Comparison of ENCODE assay signal across 10 cellular contexts in genomic region chr22:43228330-43228729, GRCh38. TPM values are rescaled to one million over a fixed set of nuclear protein-coding genes. Genes with fewer than 3 reads are reported as not detected.
DNase-seq lines count a peak whose midpoint lies in the region; ATAC-seq, FAIRE-seq and TF ChIP-seq lines count a peak whose summit lies in the region.
"Had no signal": no experiment of that assay in that cellular context is flagged by ENCODE, and none has a peak within 500 bp of the region (broad histone marks: within the 10 kb centered on the region; RNA-seq: fewer than 3 reads in every experiment).

No MANE protein-coding gene starts in this region.

- H3K4me3 Mint-ChIP-seq in CD4-positive, alpha-beta memory T cell: no peak overlapping the region
- H3K4me3 Mint-ChIP-seq: IgD-negative memory B cell had no signal

- no peak overlapping the region for H3K4me3 ChIP-seq in CD4-positive, alpha-beta memory T cell (ENCODE audit: low read length in 2 of 2)
- H3K4me3 ChIP-seq: dorsolateral prefrontal cortex had no signal

- FAIRE-seq in D721Med (lab: Jason Lieb, UNC): no peak

- H3K27me3 Mint-ChIP-seq in CD4-positive, alpha-beta memory T cell: peaks cover 3 to 10% of the 10 kb centered on the region in 2 donors

- TF ChIP-seq CTCF in D721Med (IDR thresholded peaks at IDR 0.05; ENCODE audit: insufficient read depth, missing control alignments): peak; percentile 48

- H3K27me3 ChIP-seq in CD4-positive, alpha-beta memory T cell (ENCODE audit: insufficient read depth, low read length): no peaks in the 10 kb centered on the region
- H3K27me3 ChIP-seq: dorsolateral prefrontal cortex had no signal

- no peak overlapping the region for H3K27ac ChIP-seq in CD4-positive, alpha-beta memory T cell (ENCODE audit: low read depth, low read length)
- H3K27ac ChIP-seq: dorsolateral prefrontal cortex had no signal

- intact Hi-C loops in posterior vena cava (cut with DNase I): no loop called here
- intact Hi-C loops in CD4-positive, alpha-beta memory T cell (cut with micrococcal nuclease): no loop called here

- H3K4me1 ChIP-seq in CD4-positive, alpha-beta memory T cell (ENCODE audit: insufficient read depth, low read length): no peaks in the 10 kb centered on the region

- CTCF ChIA-PET in HEK293T (lab: Yijun Ruan, JAX): interaction anchor here (0.6 to 3.7 kb wide), 12 partner anchors 9 to 167 kb away, joined by 3 to 15 read pairs (median 4); no protein-coding TSS in a partner anchor
- CTCF ChIA-PET in CD4-positive, alpha-beta memory T cell (lab: Charles Lee; ENCODE audit: partially characterized antibody): interaction anchor here (1.2 to 1.6 kb wide), 4 partner anchors 12 to 158 kb away, joined by 4 to 10 read pairs (median 6); no protein-coding TSS in a partner anchor

- ATAC-seq in GM21737 (IDR thresholded peaks at IDR 0.05; ENCODE audit: unreplicated experiment) (no peak), HG03521 (IDR thresholded peaks at IDR 0.05; ENCODE audit: unreplicated experiment) (no peak)

- peak overlapping the region in 2 of 7 donors; percentile 3 to 62 for H3K27ac Mint-ChIP-seq in CD4-positive, alpha-beta memory T cell
- H3K27ac Mint-ChIP-seq: IgD-negative memory B cell had no signal

- H3K36me3 Mint-ChIP-seq in CD4-positive, alpha-beta memory T cell: no peaks in the 10 kb centered on the region
- H3K36me3 Mint-ChIP-seq: IgD-negative memory B cell had no signal

- DNase-seq in D721Med (ENCODE audit: insufficient read length, low spot score): peak; percentile 49
- peak; percentile 69 for DNase-seq in HEK293T (ENCODE audit: extremely low spot score)
- DNase-seq in activated CD4-positive, alpha-beta T cell treated with anti-CD3 and anti-CD28 coated beads, Interleukin-2, amount 50 U/mL, for 1 hour: peak; percentile 28
- peak; percentile 81 for DNase-seq in iPS-NIHi7 (ENCODE audit: extremely low spot score)
- DNase-seq in posterior vena cava (ENCODE audit: low spot score): no peak
- no peak for DNase-seq in CD4-positive, alpha-beta memory T cell

- H3K36me3 ChIP-seq in CD4-positive, alpha-beta memory T cell (ENCODE audit: insufficient read depth, low read length): no peaks in the 10 kb centered on the region

- H3K9me3 ChIP-seq in CD4-positive, alpha-beta memory T cell (ENCODE audit: control insufficient read depth in 1 of 2, low read length in 2 of 2): no peaks in the 10 kb centered on the region

- H3K4me1 Mint-ChIP-seq in CD4-positive, alpha-beta memory T cell: peaks cover 2 to 5% (median 4%) of the 10 kb centered on the region in 4 donors

- POLR2A ChIA-PET in HEK293T (lab: Yijun Ruan, JAX): interaction anchor here (2.6 kb wide), 1 partner anchor 41 kb away, joined by 19 read pairs; the partner anchor contains the start of gene TTLL12
- POLR2A ChIA-PET in CD4-positive, alpha-beta memory T cell (lab: Charles Lee; ENCODE audit: partially characterized antibody): interaction anchor here (1.9 kb wide), 1 partner anchor 41 kb away, joined by 5 read pairs; no protein-coding TSS in a partner anchor

- H3K9me3 Mint-ChIP-seq in CD4-positive, alpha-beta memory T cell: peaks cover 0 to 1% (median 0%) of the 10 kb centered on the region in 8 donors
- H3K9me3 Mint-ChIP-seq: IgD-negative memory B cell had no signal

TF ChIP-seq in HEK293T, 16 proteins besides CTCF, POLR2A, EP300 and RAD21:
- TF ChIP-seq ZNF384 (IDR thresholded peaks at IDR 0.05) (no peak), FOXK2 (IDR thresholded peaks at IDR 0.05) (no peak), L3MBTL2 (conservative IDR thresholded peaks at IDR 0.05) (no peak), FOXA1 (IDR thresholded peaks at IDR 0.05) (no peak), PKNOX1 (IDR thresholded peaks at IDR 0.05) (no peak), SP1 (IDR thresholded peaks at IDR 0.05) (no peak), HDGF (IDR thresholded peaks at IDR 0.05; ENCODE audit: borderline replicate concordance) (no peak), FOXM1 (IDR thresholded peaks at IDR 0.05; ENCODE audit: borderline replicate concordance) (no peak), BHLHE40 (IDR thresholded peaks at IDR 0.05; ENCODE audit: borderline replicate concordance) (no peak), TARDBP (IDR thresholded peaks at IDR 0.05) (no peak), ARNT (IDR thresholded peaks at IDR 0.05) (no peak)

RNA-seq across cellular contexts. Expression of gene TTLL12, which starts 41.4 kb away (rescaled TPM):
- total RNA-seq in posterior vena cava: 10 to 100 TPM; 13.9 to 16.0 TPM
- total RNA-seq in CD4-positive, alpha-beta memory T cell: 10 to 100 TPM; 28.5 to 29.6 TPM
- 10 to 100 TPM; 20.8 to 28.6 TPM for polyA plus RNA-seq in CD4-positive, alpha-beta memory T cell

Comparison
In these comparisons a context has a peak if more than half of its experiments do, and no peak if none do; other contexts are left out.
1. DNase-seq: peak in D721Med (single experiment), HEK293T (single experiment), activated CD4-positive, alpha-beta T cell treated with anti-CD3 and anti-CD28 coated beads, Interleukin-2, amount 50 U/mL, for 1 hour (single experiment) and iPS-NIHi7 (single experiment); none in posterior vena cava (single experiment) and CD4-positive, alpha-beta memory T cell (0 of 5).